26 cellular contexts compared by ENCODE assay signal in the genomic region with DNA sequence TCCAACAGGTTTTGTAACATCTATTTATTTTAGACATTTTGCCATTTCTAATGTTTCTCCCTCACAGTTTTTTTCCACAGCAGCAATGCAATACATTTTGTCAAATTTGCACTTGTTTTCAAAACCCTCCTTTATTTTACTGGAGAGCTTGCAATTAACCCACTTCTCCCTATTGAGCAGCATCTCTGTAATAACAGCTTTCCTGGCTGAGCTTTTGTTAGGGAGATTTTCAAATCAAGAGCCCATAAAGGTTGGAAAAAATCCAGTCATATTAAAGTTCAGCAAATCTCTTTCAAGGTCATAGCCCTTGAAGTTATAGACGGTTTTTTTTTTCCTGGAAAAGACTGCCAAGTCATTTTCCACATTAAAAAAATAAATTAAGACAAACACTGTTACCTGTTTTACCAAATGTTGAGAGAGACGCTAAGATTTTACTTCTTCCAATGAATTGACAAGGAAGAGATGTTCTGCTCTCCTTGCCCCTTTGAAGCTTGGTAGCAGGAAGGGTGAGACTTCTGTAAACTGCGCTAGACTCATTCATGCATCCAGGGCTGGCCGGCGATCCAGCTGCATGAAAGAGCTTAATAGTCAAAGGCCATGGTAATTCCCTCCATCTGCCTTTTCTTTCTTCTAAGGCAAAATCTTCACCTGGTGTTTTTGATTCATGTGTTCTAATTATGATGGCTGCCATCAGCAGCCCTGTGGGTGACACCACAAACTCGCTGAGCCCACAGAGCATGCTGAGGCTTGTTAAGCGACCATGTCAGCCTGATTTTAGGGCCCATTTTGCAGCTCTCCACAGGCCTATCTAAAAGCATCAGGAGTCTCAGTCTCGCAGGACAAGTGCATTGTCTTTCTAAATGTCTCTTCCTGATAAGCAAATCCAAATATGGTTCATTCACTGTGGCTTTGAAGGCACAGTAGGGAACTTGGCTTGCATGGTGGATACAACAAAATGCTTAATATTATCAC.
DNase-seq lines count a peak whose midpoint lies in the region; FAIRE-seq and TF ChIP-seq lines count a peak whose summit lies in the region.
"Had no signal": no experiment of that assay in that cellular context is flagged by ENCODE, and none has a peak within 500 bp of the region (broad histone marks: within the 10 kb centered on the region; RNA-seq: fewer than 3 reads in every experiment).

No MANE protein-coding gene starts in this region.

- TF ChIP-seq RAD21 in H1 (IDR thresholded peaks at IDR 0.05 in 1 of 2, conservative IDR thresholded peaks at IDR 0.05 in 1 of 2; ENCODE audit: low read depth in 2 of 2, low read length in 2 of 2) = no peak

- 0 out of 2 replicates have a peak overlapping the region, but pooled peaks have one; percentile 12 for H2BK12ac ChIP-seq in H1 (ENCODE audit: low read depth, low read length)

- no peak overlapping the region for H3K23ac ChIP-seq in H1 (ENCODE audit: insufficient read length)

- H3K4me3 ChIP-seq in H1 (ENCODE audit: extremely low read depth in 1 of 4, insufficient read depth in 2 of 4, low read depth in 3 of 4, low read length in 4 of 4) = no peak overlapping the region
- H3K4me3 ChIP-seq: coronary artery, GM23248, heart right ventricle had no signal

- no peaks in the 10 kb centered on the region for H3K23me2 ChIP-seq in H1 (ENCODE audit: low read depth, low read length)

- H3K79me2 ChIP-seq in H1 (ENCODE audit: control insufficient read depth in 1 of 2, insufficient read depth in 2 of 2, low read length in 2 of 2) = no peaks in the 10 kb centered on the region

- peaks cover 2 to 7% of the 10 kb centered on the region in 2 experiments; a peak in 1 of 4 replicates for H3K9me3 ChIP-seq in H1 (ENCODE audit: insufficient read depth in 2 of 2, low read depth in 1 of 2, low read length in 1 of 2)

- H3K4me1 ChIP-seq in H1 (replicated peaks in 1 of 4; ENCODE audit: control insufficient read depth in 3 of 4, insufficient read depth in 4 of 4, low read length in 3 of 4) = peaks cover 0 to 5% (median 4%) of the 10 kb centered on the region in 4 experiments; a peak in 4 of 7 replicates
- H3K4me1 ChIP-seq: heart right ventricle had no signal

- TF ChIP-seq POLR2A in H1 (IDR thresholded peaks at IDR 0.05; ENCODE audit: control extremely low read depth in 1 of 2, low read depth in 2 of 2, low read length in 2 of 2) = no peak

- H3K56ac ChIP-seq in H1 (replicated peaks; ENCODE audit: insufficient read length, low read depth, low read length) = no peak overlapping the region

- peak; percentile 58 for FAIRE-seq in H1 (lab: Jason Lieb, UNC)
- FAIRE-seq: HTR-8/SVneo, small intestine, TTC549 had no signal

- peak overlapping the region; percentile 92 for H2AFZ ChIP-seq in H1 (ENCODE audit: low read length)
- H2AFZ ChIP-seq: GM23248 had no signal

- H3K27me3 ChIP-seq in H1 (replicated peaks in 1 of 4; ENCODE audit: control insufficient read depth in 3 of 4, extremely low read depth in 1 of 4, insufficient read depth in 3 of 4, low read length in 3 of 4) = no peaks in the 10 kb centered on the region
- H3K27me3 ChIP-seq: heart right ventricle had no signal

- H3K9ac ChIP-seq in H1 (replicated peaks in 1 of 4; ENCODE audit: extremely low read depth in 1 of 4, low read depth in 3 of 4, low read length in 3 of 4) = no peak overlapping the region; a peak in 1 of 7 replicates
- H3K9ac ChIP-seq: GM23248 had no signal

- peaks cover 5% of the 10 kb centered on the region; the same call in 1 of the 2 replicates for H3K4me1 Mint-ChIP-seq in HFFc6 (ENCODE audit: low read depth)
- H3K4me1 Mint-ChIP-seq: activated naive CD8-positive, alpha-beta T cell treated with anti-CD3 and anti-CD28 coated beads, Interleukin-2, amount 50 U/mL, for 24 hours; B cell; memory B cell; natural killer cell; stimulated activated naive CD8-positive, alpha-beta T cell treated with anti-CD3 and anti-CD28 coated beads, Interleukin-15, amount 100 ng/mL, for 72 hours had no signal

- no peak overlapping the region for H4K8ac ChIP-seq in H1 (ENCODE audit: extremely low read depth, insufficient read depth, low read length)

- no peak overlapping the region for H2AK5ac ChIP-seq in H1 (ENCODE audit: low read depth, low read length)

- H4K5ac ChIP-seq in H1 (ENCODE audit: insufficient read length, low read depth, low read length) = peak overlapping the region; percentile 4

- H4K91ac ChIP-seq in H1 (replicated peaks; ENCODE audit: insufficient read length, low read length) = peak overlapping the region; percentile 29

- no peaks in the 10 kb centered on the region for H4K20me1 ChIP-seq in H1 (replicated peaks in 1 of 2; ENCODE audit: control insufficient read depth in 1 of 2, insufficient read depth in 2 of 2, low read length in 2 of 2)

- H3K4me3 Mint-ChIP-seq in HFFc6 = no peak overlapping the region
- H3K4me3 Mint-ChIP-seq: activated naive CD8-positive, alpha-beta T cell treated with anti-CD3 and anti-CD28 coated beads, Interleukin-2, amount 50 U/mL, for 24 hours; B cell; memory B cell; natural killer cell; stimulated activated naive CD8-positive, alpha-beta T cell treated with anti-CD3 and anti-CD28 coated beads, Interleukin-15, amount 100 ng/mL, for 72 hours; type B pancreatic cell had no signal

- peak overlapping the region; percentile 62 for H2BK120ac ChIP-seq in H1 (replicated peaks; ENCODE audit: low read depth, low read length)

- H3K4me2 ChIP-seq in H1 (ENCODE audit: insufficient read depth in 1 of 2, low read depth in 2 of 2, low read length in 2 of 2) = no peak overlapping the region

- H3K27ac ChIP-seq in H1 (ENCODE audit: low read depth, low read length) = 0 out of 2 replicates have a peak overlapping the region, but pooled peaks have one; percentile 26
- H3K27ac ChIP-seq: coronary artery, GM23248, heart right ventricle had no signal

- 66% methylated on average over 8 of the region's 8 CpGs; no CpG with 5 or more reads in 1 of the 2 experiments for WGBS in H1 (ENCODE audit: extremely low coverage in 1 of 2, insufficient coverage in 1 of 2, insufficient read length in 1 of 2, insufficient replicate concordance in 2 of 2, low coverage in 1 of 2, low lambda C conversion rate in 2 of 2, missing lambda C conversion rate in 1 of 2), 2 experiments

- H3K27me3 Mint-ChIP-seq in HFFc6 (ENCODE audit: insufficient read depth) = peaks cover 4% of the 10 kb centered on the region; the same call in 1 of the 2 replicates
- H3K27me3 Mint-ChIP-seq: activated naive CD8-positive, alpha-beta T cell treated with anti-CD3 and anti-CD28 coated beads, Interleukin-2, amount 50 U/mL, for 24 hours; B cell; memory B cell; progenitor cell of endocrine pancreas; stimulated activated naive CD8-positive, alpha-beta T cell treated with anti-CD3 and anti-CD28 coated beads, Interleukin-15, amount 100 ng/mL, for 72 hours; type B pancreatic cell had no signal

- peak overlapping the region; percentile 29; the same call in 1 of the 2 replicates for H2BK20ac ChIP-seq in H1 (ENCODE audit: low read length)

- no peak overlapping the region for H3K4ac ChIP-seq in H1 (replicated peaks; ENCODE audit: insufficient read length, low read depth, low read length)

- H2BK15ac ChIP-seq in H1 (ENCODE audit: low read length) = no peak overlapping the region

- no peaks in the 10 kb centered on the region for H3K79me1 ChIP-seq in H1 (ENCODE audit: low read depth, low read length)

- DNase-seq in NCI-H524 (lab: John Stamatoyannopoulos, UW) (peak; percentile 4 to 56), NCI-H524 treated with DMSO at 0.1 percent for 48 hours (lab: John Stamatoyannopoulos, UW) (no peak), NCI-H2081 treated with DMSO at 0.1 percent for 48 hours (lab: John Stamatoyannopoulos, UW) (peak; percentile 42), H1 (ENCODE audit: low read depth in 1 of 2, low spot score in 2 of 2) (no peak), DMS114 treated with DMSO at 0.1 percent for 48 hours (lab: John Stamatoyannopoulos, UW; ENCODE audit: unreplicated experiment) (no peak), putamen (ENCODE audit: low spot score) (no peak), HFFc6 (no peak), cortex of kidney (lab: John Stamatoyannopoulos, UW) (no peak)
- DNase-seq: 8988T; activated CD4-positive, alpha-beta T cell treated with anti-CD3 and anti-CD28 coated beads for 4 hours; activated naive CD8-positive, alpha-beta T cell treated with anti-CD3 and anti-CD28 coated beads, Interleukin-2, amount 50 U/mL, for 24 hours; GM23248; heart right ventricle; islet precursor cell; natural killer cell; NCI-H2171; small intestine; stimulated activated CD4-positive, alpha-beta T cell treated with anti-CD3 and anti-CD28 coated beads, Interleukin-4, amount 100 ng/mL, for 1 hour; stimulated activated naive CD8-positive, alpha-beta T cell treated with anti-CD3 and anti-CD28 coated beads, Interleukin-15, amount 100 ng/mL, for 72 hours had no signal

- peak overlapping the region; percentile 35; the same call in 1 of the 2 replicates for H2BK5ac ChIP-seq in H1 (ENCODE audit: low read depth, low read length)

- no peak for TF ChIP-seq EP300 in H1 (IDR thresholded peaks at IDR 0.05; ENCODE audit: borderline replicate concordance in 1 of 2, low read depth in 2 of 2, low read length in 2 of 2)

- H3K9me3 Mint-ChIP-seq in HFFc6 = no peaks in the 10 kb centered on the region

- no peaks in the 10 kb centered on the region; a peak in 1 of 8 replicates for H3K36me3 ChIP-seq in H1 (ENCODE audit: control insufficient read depth in 2 of 4, insufficient read depth in 4 of 4, low read length in 3 of 4)
- H3K36me3 ChIP-seq: heart right ventricle had no signal

- POLR2A ChIA-PET in H1 (lab: Charles Lee; ENCODE audit: partially characterized antibody) = no interaction called here

- no peak overlapping the region for H3K27ac Mint-ChIP-seq in HFFc6
- H3K27ac Mint-ChIP-seq: activated naive CD8-positive, alpha-beta T cell treated with anti-CD3 and anti-CD28 coated beads, Interleukin-2, amount 50 U/mL, for 24 hours; B cell; memory B cell; natural killer cell; progenitor cell of endocrine pancreas; stimulated activated naive CD8-positive, alpha-beta T cell treated with anti-CD3 and anti-CD28 coated beads, Interleukin-15, amount 100 ng/mL, for 72 hours; type B pancreatic cell had no signal

- H3K18ac ChIP-seq in H1 (ENCODE audit: extremely low read depth, low read length) = no peak overlapping the region; the same call in 1 of the 2 replicates

- no peak for TF ChIP-seq CTCF in H1 (IDR thresholded peaks at IDR 0.05; ENCODE audit: control extremely low read depth in 1 of 3, insufficient read depth in 1 of 3, low read depth in 1 of 3, low read length in 3 of 3)
- no peak for TF ChIP-seq CTCF in HFFc6 (IDR thresholded peaks at IDR 0.05)

- no peaks in the 10 kb centered on the region for H3K36me3 Mint-ChIP-seq in HFFc6 (ENCODE audit: low read depth)
- H3K36me3 Mint-ChIP-seq: memory B cell, natural killer cell, type B pancreatic cell had no signal

- CTCF ChIA-PET in H1 (lab: Charles Lee; ENCODE audit: partially characterized antibody) = interaction anchor here (0.6 to 1.2 kb wide), 3 partner anchors 8 to 145 kb away, joined by 3 read pairs; no protein-coding TSS in a partner anchor

- no peak overlapping the region for H3K14ac ChIP-seq in H1 (ENCODE audit: insufficient read length)

TF ChIP-seq in H1, 55 proteins besides CTCF, POLR2A, EP300 and RAD21 (continues in another document):
- TF ChIP-seq CHD1 (IDR thresholded peaks at IDR 0.05; ENCODE audit: low read depth, low read length) (no peak), KDM4A (IDR thresholded peaks at IDR 0.05; ENCODE audit: low read depth, low read length, severe bottlenecking) (no peak), JUND (IDR thresholded peaks at IDR 0.05; ENCODE audit: low read length) (no peak), CBX8 (IDR thresholded peaks at IDR 0.05; ENCODE audit: borderline replicate concordance, low read depth, low read length) (no peak)

Comparison
In these comparisons a context has a peak if more than half of its experiments do, and no peak if none do; other contexts are left out.
1. DNase-seq: peak in NCI-H524 (2 of 2) and NCI-H2081 treated with DMSO at 0.1 percent for 48 hours (single experiment); none in NCI-H524 treated with DMSO at 0.1 percent for 48 hours (single experiment), H1 (0 of 2), DMS114 treated with DMSO at 0.1 percent for 48 hours (single experiment), putamen (single experiment), HFFc6 (single experiment) and cortex of kidney (single experiment).